Comparison of ENCODE assay signal across 17 cellular contexts in the genomic region with DNA sequence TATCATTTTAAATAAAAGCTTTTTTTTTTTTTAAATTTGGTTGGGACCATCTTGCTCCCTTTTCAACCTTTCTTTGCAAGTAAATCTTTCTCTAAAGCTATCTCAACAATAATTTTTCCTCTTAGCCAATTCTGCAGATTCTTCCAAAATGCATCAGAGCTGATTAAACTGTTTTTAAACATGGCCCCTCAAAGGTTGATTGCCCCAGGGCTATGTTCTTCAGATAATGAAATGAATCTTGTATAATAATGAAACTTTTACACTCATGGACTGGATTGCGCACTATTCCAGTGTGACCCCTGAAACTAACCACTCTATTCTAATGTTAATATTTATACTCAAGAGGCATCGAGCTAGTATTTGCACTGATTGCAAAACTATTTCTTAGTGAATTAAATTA.
DNase-seq lines count a peak whose midpoint lies in the region; TF ChIP-seq lines count a peak whose summit lies in the region.
"Had no signal": no experiment of that assay in that cellular context is flagged by ENCODE, and none has a peak within 500 bp of the region (broad histone marks: within the 10 kb centered on the region; RNA-seq: fewer than 3 reads in every experiment).

No MANE protein-coding gene starts in this region.

- no peaks in the 10 kb centered on the region for H3K9me2 ChIP-seq in SU-DHL-6 (replicated peaks; ENCODE audit: insufficient read depth, low read length)

- H3K9ac ChIP-seq in SU-DHL-6 (ENCODE audit: low read length): no peak overlapping the region
- no peak overlapping the region for H3K9ac ChIP-seq in smooth muscle cell (ENCODE audit: low read depth)
- H3K9ac ChIP-seq: BLaER1 had no signal

- H3K27me3 ChIP-seq in SU-DHL-6 (ENCODE audit: low read length) (no peaks in the 10 kb centered on the region), smooth muscle cell (ENCODE audit: low read depth) (no peaks in the 10 kb centered on the region)
- H3K27me3 ChIP-seq: BE2C, BLaER1 had no signal

- H3K4me3 ChIP-seq in SU-DHL-6 (ENCODE audit: insufficient read depth, low read length, poor library complexity, severe bottlenecking) (no peak overlapping the region), smooth muscle cell (no peak overlapping the region)
- H3K4me3 ChIP-seq: BLaER1 had no signal

- H3K4me2 ChIP-seq in SU-DHL-6 (ENCODE audit: low read depth, low read length, poor library complexity, severe bottlenecking): no peak overlapping the region
- H3K4me2 ChIP-seq in smooth muscle cell: no peak overlapping the region
- H3K4me2 ChIP-seq: BLaER1 had no signal

- H3K9me3 ChIP-seq in SU-DHL-6 (ENCODE audit: insufficient read depth, low read length) (no peaks in the 10 kb centered on the region), smooth muscle cell (replicated peaks; ENCODE audit: low read depth) (no peaks in the 10 kb centered on the region)
- H3K9me3 ChIP-seq: BE2C, BLaER1, Caco-2 had no signal

- 97% methylated on average over 2 of the region's 2 CpGs for WGBS in smooth muscle cell (ENCODE audit: low lambda C conversion rate)

- H3K36me3 ChIP-seq in SU-DHL-6 (ENCODE audit: low read length): no peaks in the 10 kb centered on the region; the same call in 1 of the 2 replicates
- H3K36me3 ChIP-seq in smooth muscle cell (ENCODE audit: low read depth): no peaks in the 10 kb centered on the region
- H3K36me3 ChIP-seq: BE2C, BLaER1 had no signal

- H4K20me1 ChIP-seq in SU-DHL-6 (ENCODE audit: low read depth, low read length) (no peaks in the 10 kb centered on the region), smooth muscle cell (ENCODE audit: low read depth) (no peaks in the 10 kb centered on the region)
- H4K20me1 ChIP-seq: BLaER1 had no signal

- no peaks in the 10 kb centered on the region for H3K79me2 ChIP-seq in SU-DHL-6 (ENCODE audit: insufficient read depth, low read length)
- no peaks in the 10 kb centered on the region for H3K79me2 ChIP-seq in smooth muscle cell (ENCODE audit: low read depth)

- H3K27ac ChIP-seq in SU-DHL-6 (ENCODE audit: low read depth, low read length): no peak overlapping the region
- no peak overlapping the region for H3K27ac ChIP-seq in smooth muscle cell (ENCODE audit: low read depth)
- H3K27ac ChIP-seq: BLaER1, C4-2B had no signal

- no peaks in the 10 kb centered on the region for H3K4me1 ChIP-seq in smooth muscle cell (ENCODE audit: low read depth)
- H3K4me1 ChIP-seq: BE2C, BLaER1, Caco-2 had no signal

- H2AFZ ChIP-seq in SU-DHL-6 (ENCODE audit: low read depth, low read length, severe bottlenecking) (peak overlapping the region; percentile 71), smooth muscle cell (ENCODE audit: low read depth) (peak overlapping the region; percentile 14)

- DNase-seq in NCI-H226 (peak; percentile 43), smooth muscle cell (lab: John Stamatoyannopoulos, UW; ENCODE audit: unreplicated experiment) (no peak), NCI-H446 (lab: John Stamatoyannopoulos, UW) (no peak), GM19240 (ENCODE audit: insufficient read length, low spot score) (no peak), C1 segment of cervical spinal cord (lab: John Stamatoyannopoulos, UW) (no peak)
- DNase-seq: 8988T; ACHN; BE2C; Caco-2; Calu3; CD4-positive, alpha-beta T cell; CD8-positive, alpha-beta T cell; DMS79 treated with DMSO at 0.1 percent for 48 hours; GF-D8 had no signal

- no peaks in the 10 kb centered on the region; the same call in 1 of the 2 replicates for H3F3A ChIP-seq in SU-DHL-6 (ENCODE audit: insufficient read depth)
- no peaks in the 10 kb centered on the region for H3F3A ChIP-seq in smooth muscle cell (ENCODE audit: low read depth)

- TF ChIP-seq CTCF in SU-DHL-6 (IDR thresholded peaks at IDR 0.05; ENCODE audit: insufficient read depth, low read length, poor library complexity, severe bottlenecking) (no peak), smooth muscle cell (IDR thresholded peaks at IDR 0.05; ENCODE audit: borderline replicate concordance, insufficient read depth, poor library complexity, severe bottlenecking) (no peak)
